ENCODE assay signal across 8 cellular contexts in genomic region chr18:267380-267687, GRCh38. TPM values are rescaled to one million over a fixed set of nuclear protein-coding genes. Genes with fewer than 3 reads are reported as not detected.
DNase-seq lines count a peak whose midpoint lies in the region; ATAC-seq and TF ChIP-seq lines count a peak whose summit lies in the region.

No MANE protein-coding gene starts in this region.

- DNase-seq in COLO668 (lab: John Stamatoyannopoulos, UW; ENCODE audit: unreplicated experiment), result peak; percentile 64
- DNase-seq in NOMO-1 treated with DMSO at 0.1 percent for 48 hours (lab: John Stamatoyannopoulos, UW; ENCODE audit: unreplicated experiment), result peak; percentile 37
- no peak for DNase-seq in nephron progenitor cell
- DNase-seq in cerebellar nuclear complex (lab: John Stamatoyannopoulos, UW), result no peak
- DNase-seq in GM13976 (ENCODE audit: low spot score), result no peak
- no peak for DNase-seq in glomerular visceral epithelial cell (ENCODE audit: extremely low spot score)

- in situ Hi-C loops in GM13976 (cut with MboI; ENCODE audit: low sequenced_read_pairs, unreplicated experiment), result no loop called here

- H3K4me1 ChIP-seq in ectodermal cell (ENCODE audit: control insufficient read depth, insufficient read depth, low read length), result peaks cover 14% of the 10 kb centered on the region

- peaks cover 4% of the 10 kb centered on the region for H3K27me3 Mint-ChIP-seq in nephron progenitor cell (ENCODE audit: low read depth, poor library complexity)

- 0 to 1% methylated on average over 9 of the region's 9 CpGs for whole genome bisulfite sequencing in ectodermal cell, 2 experiments

- peak overlapping the region; percentile 87 for H3K4me3 ChIP-seq in ectodermal cell (ENCODE audit: insufficient read depth, low read depth, low read length)

- H3K4me1 Mint-ChIP-seq in nephron progenitor cell, result peaks cover 47% of the 10 kb centered on the region

- peak; percentile 16 for ATAC-seq in GM21367 (IDR thresholded peaks at IDR 0.05; ENCODE audit: unreplicated experiment)

- H3K27me3 ChIP-seq in ectodermal cell (ENCODE audit: control insufficient read depth, insufficient read depth, low read length, poor library complexity, severe bottlenecking), result no peaks in the 10 kb centered on the region

- TF ChIP-seq CTCF in nephron progenitor cell (IDR thresholded peaks at IDR 0.05) (no peak), GM13976 (IDR thresholded peaks at IDR 0.05; ENCODE audit: borderline replicate concordance, control extremely low read depth, extremely low read depth, insufficient read depth, missing control alignments) (no peak)

- H3K9me3 ChIP-seq in ectodermal cell (ENCODE audit: control insufficient read depth, low read length), result no peaks in the 10 kb centered on the region

- H3K36me3 Mint-ChIP-seq in nephron progenitor cell (ENCODE audit: low read depth), result peaks cover 22% of the 10 kb centered on the region

- peak overlapping the region; percentile 100 for H3K27ac Mint-ChIP-seq in nephron progenitor cell

- peak overlapping the region; percentile 100 for H3K4me3 Mint-ChIP-seq in nephron progenitor cell

- no peaks in the 10 kb centered on the region for H3K9me3 Mint-ChIP-seq in nephron progenitor cell

- H3K36me3 ChIP-seq in ectodermal cell (ENCODE audit: control insufficient read depth, insufficient read depth, low read length), result peaks cover 10% of the 10 kb centered on the region

- peak overlapping the region; percentile 62 for H3K27ac ChIP-seq in ectodermal cell (ENCODE audit: insufficient read depth, low read depth, low read length, poor library complexity, severe bottlenecking)

RNA-seq across cellular contexts. Expression of gene THOC1, which starts 0.5 kb away (rescaled TPM):
- polyA plus RNA-seq in ectodermal cell (2013, experiment 1 of 4), result 127 TPM
- polyA plus RNA-seq in ectodermal cell (2013, experiment 2 of 4), result 124 TPM
- 99.2 TPM for polyA plus RNA-seq in ectodermal cell (2013, experiment 3 of 4)
- polyA plus RNA-seq in ectodermal cell (2013, experiment 4 of 4), result 101 TPM

Comparison
In these comparisons a context has a peak if more than half of its experiments do, and no peak if none do; other contexts are left out.
1. DNase-seq: peak in COLO668 (single experiment) and NOMO-1 treated with DMSO at 0.1 percent for 48 hours (single experiment); none in nephron progenitor cell (single experiment), cerebellar nuclear complex (0 of 2), GM13976 (single experiment) and glomerular visceral epithelial cell (single experiment).